In genomic region chr1:204579681-204580080, GRCh38 we compare ENCODE assay signal across 16 cellular contexts.
DNase-seq lines count a peak whose midpoint lies in the region; ATAC-seq lines count a peak whose summit lies in the region.
"Had no signal": no experiment of that assay in that cellular context is flagged by ENCODE, and none has a peak within 500 bp of the region (broad histone marks: within the 10 kb centered on the region; RNA-seq: fewer than 3 reads in every experiment).

No MANE protein-coding gene starts in this region.

- H3K27ac Mint-ChIP-seq in activated naive CD4-positive, alpha-beta T cell treated with anti-CD3 and anti-CD28 coated beads, Interleukin-2, amount 50 U/mL, for 24 hours, result peak overlapping the region; percentile 92
- peak overlapping the region; percentile 54 to 98 (median 94) for H3K27ac Mint-ChIP-seq in IgD-negative memory B cell
- peak overlapping the region; percentile 89 to 92 for H3K27ac Mint-ChIP-seq in activated naive CD4-positive, alpha-beta T cell treated with anti-CD3 and anti-CD28 coated beads, Interleukin-2, amount 50 U/mL, for 72 hours
- H3K27ac Mint-ChIP-seq in stimulated activated naive B cell treated with anti-CD40 and anti-IgM and Interleukin-4, amounts not matched to agents 10 μg/mL and 1 μg/mL and 100 μg/mL, for 72 hours, result peak overlapping the region; percentile 91

- H3K9me3 Mint-ChIP-seq in activated naive CD4-positive, alpha-beta T cell treated with anti-CD3 and anti-CD28 coated beads, Interleukin-2, amount 50 U/mL, for 24 hours, result no peaks in the 10 kb centered on the region
- H3K9me3 Mint-ChIP-seq in IgD-negative memory B cell, result no peaks in the 10 kb centered on the region
- no peaks in the 10 kb centered on the region for H3K9me3 Mint-ChIP-seq in activated naive CD4-positive, alpha-beta T cell treated with anti-CD3 and anti-CD28 coated beads, Interleukin-2, amount 50 U/mL, for 72 hours
- H3K9me3 Mint-ChIP-seq in stimulated activated naive B cell treated with anti-CD40 and anti-IgM and Interleukin-4, amounts not matched to agents 10 μg/mL and 1 μg/mL and 100 μg/mL, for 72 hours, result no peaks in the 10 kb centered on the region

- ATAC-seq in activated naive CD4-positive, alpha-beta T cell treated with anti-CD3 and anti-CD28 coated beads, Interleukin-2, amount 50 U/mL, for 72 hours, result no peak
- no peak for ATAC-seq in stimulated activated naive B cell treated with anti-CD40 and anti-IgM and Interleukin-4, amounts not matched to agents 10 μg/mL and 1 μg/mL and 100 μg/mL, for 72 hours (replicated peaks)
- ATAC-seq in GM19467 (IDR thresholded peaks at IDR 0.05; ENCODE audit: unreplicated experiment), result no peak
- ATAC-seq: foreskin keratinocyte had no signal

- no peaks in the 10 kb centered on the region for H3K27me3 Mint-ChIP-seq in activated naive CD4-positive, alpha-beta T cell treated with anti-CD3 and anti-CD28 coated beads, Interleukin-2, amount 50 U/mL, for 24 hours
- H3K27me3 Mint-ChIP-seq in IgD-negative memory B cell, result no peaks in the 10 kb centered on the region
- H3K27me3 Mint-ChIP-seq in stimulated activated naive B cell treated with anti-CD40 and anti-IgM and Interleukin-4, amounts not matched to agents 10 μg/mL and 1 μg/mL and 100 μg/mL, for 72 hours, result no peaks in the 10 kb centered on the region

- DNase-seq in activated naive CD4-positive, alpha-beta T cell treated with Interleukin-2 at 50 U/mL for 16 hours, result no peak
- DNase-seq in activated naive CD4-positive, alpha-beta T cell treated with anti-CD3 and anti-CD28 coated beads, Interleukin-2, amount 50 U/mL, for 72 hours (ENCODE audit: low spot score in 2 of 2), result no peak
- no peak for DNase-seq in stimulated activated naive B cell treated with anti-CD40 and anti-IgM and Interleukin-4, amounts not matched to agents 10 μg/mL and 1 μg/mL and 100 μg/mL, for 72 hours
- no peak for DNase-seq in ecto neural progenitor cell (ENCODE audit: low spot score)
- no peak for DNase-seq in DMS114 treated with DMSO at 0.1 percent for 48 hours (lab: John Stamatoyannopoulos, UW; ENCODE audit: unreplicated experiment)
- DNase-seq: activated CD4-positive, alpha-beta T cell treated with anti-CD3 and anti-CD28 coated beads for 4 hours; AML-193; caudate nucleus; DND-41; foreskin keratinocyte; NCI-H774; nucleus accumbens; stomach had no signal

- H3K4me3 Mint-ChIP-seq in activated naive CD4-positive, alpha-beta T cell treated with anti-CD3 and anti-CD28 coated beads, Interleukin-2, amount 50 U/mL, for 24 hours, result peak overlapping the region; percentile 79
- H3K4me3 Mint-ChIP-seq in IgD-negative memory B cell, result peak overlapping the region; percentile 72 to 94 (median 90)
- H3K4me3 Mint-ChIP-seq in stimulated activated naive B cell treated with anti-CD40 and anti-IgM and Interleukin-4, amounts not matched to agents 10 μg/mL and 1 μg/mL and 100 μg/mL, for 72 hours, result peak overlapping the region; percentile 50 to 63

- peaks cover 6% of the 10 kb centered on the region for H3K36me3 Mint-ChIP-seq in activated naive CD4-positive, alpha-beta T cell treated with anti-CD3 and anti-CD28 coated beads, Interleukin-2, amount 50 U/mL, for 24 hours
- H3K36me3 Mint-ChIP-seq in IgD-negative memory B cell, result peaks cover 4% of the 10 kb centered on the region
- peaks cover 0 to 11% of the 10 kb centered on the region in 2 donors for H3K36me3 Mint-ChIP-seq in activated naive CD4-positive, alpha-beta T cell treated with anti-CD3 and anti-CD28 coated beads, Interleukin-2, amount 50 U/mL, for 72 hours
- peaks cover 9 to 11% of the 10 kb centered on the region in 2 donors for H3K36me3 Mint-ChIP-seq in stimulated activated naive B cell treated with anti-CD40 and anti-IgM and Interleukin-4, amounts not matched to agents 10 μg/mL and 1 μg/mL and 100 μg/mL, for 72 hours

- H3K4me1 Mint-ChIP-seq in activated naive CD4-positive, alpha-beta T cell treated with anti-CD3 and anti-CD28 coated beads, Interleukin-2, amount 50 U/mL, for 24 hours, result peaks cover 39% of the 10 kb centered on the region
- H3K4me1 Mint-ChIP-seq in IgD-negative memory B cell, result peaks cover 36 to 38% (median 37%) of the 10 kb centered on the region in 3 donors
- peaks cover 32 to 59% of the 10 kb centered on the region in 2 donors for H3K4me1 Mint-ChIP-seq in stimulated activated naive B cell treated with anti-CD40 and anti-IgM and Interleukin-4, amounts not matched to agents 10 μg/mL and 1 μg/mL and 100 μg/mL, for 72 hours
